ENCODE assay signal across 9 cellular contexts in the genomic region with DNA sequence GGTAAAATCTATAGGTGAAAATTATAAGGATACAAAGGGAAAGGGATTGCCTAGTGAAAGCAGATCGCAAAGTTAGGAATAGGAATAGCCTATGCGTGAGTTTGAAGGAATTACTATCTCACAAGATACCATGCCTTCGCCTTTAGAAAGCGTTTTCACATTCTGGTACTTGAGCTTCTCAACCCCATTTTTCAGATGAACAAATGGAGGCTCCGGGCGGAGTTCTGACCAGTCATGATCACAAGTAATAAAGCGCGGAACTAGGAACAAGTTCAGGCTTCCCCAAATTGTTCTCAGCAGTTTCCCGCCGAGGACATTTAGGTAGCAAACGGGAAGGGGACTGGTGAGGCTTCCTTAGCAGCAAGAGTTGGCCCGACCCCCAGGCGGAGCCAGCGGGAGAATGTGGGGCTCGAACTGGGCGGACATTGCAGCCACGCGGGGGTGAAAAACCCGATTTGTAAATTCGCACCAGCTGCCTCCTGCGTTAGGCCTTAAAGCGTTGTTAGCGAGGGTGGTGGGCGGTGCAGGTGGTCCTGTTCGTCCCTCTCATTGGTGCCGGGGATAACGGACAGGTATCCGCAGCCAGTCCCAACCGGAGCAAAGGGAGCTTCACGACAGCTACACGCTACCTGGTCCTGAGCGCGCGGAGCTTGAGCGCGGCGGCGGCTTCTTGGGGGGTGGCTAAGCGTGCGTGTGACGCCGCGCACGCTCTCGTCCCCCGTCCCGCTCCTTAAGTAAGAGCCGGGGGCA. TPM values are rescaled to one million over a fixed set of nuclear protein-coding genes. Genes with fewer than 3 reads are reported as not detected.
DNase-seq lines count a peak whose midpoint lies in the region; ATAC-seq and TF ChIP-seq lines count a peak whose summit lies in the region.
"Had no signal": no experiment of that assay in that cellular context is flagged by ENCODE, and none has a peak within 500 bp of the region (broad histone marks: within the 10 kb centered on the region; RNA-seq: fewer than 3 reads in every experiment).

No MANE protein-coding gene starts in this region.

- DNase-seq in EH (ENCODE audit: low read depth) (peak; percentile 86), lung microvascular endothelial cell (ENCODE audit: low read depth in 2 of 2) (peak; percentile 77 to 93), WERI-Rb-1 (no peak)
- DNase-seq in activated CD4-positive, alpha-beta memory T cell treated with anti-CD3 and anti-CD28 coated beads, Interleukin-2, amount 10 ng/mL, durations not matched to agents 7 days and 5 days: peak; percentile 67
- peak; percentile 55 for DNase-seq in effector CD4-positive, alpha-beta T cell
- DNase-seq in stimulated activated CD4-positive, alpha-beta T cell treated with anti-CD3 and anti-CD28 coated beads, Interleukin-4, amount 100 ng/mL, for 48 hours (ENCODE audit: low read depth in 2 of 2): peak; percentile 76 to 83

- H3K27ac ChIP-seq in WERI-Rb-1: no peak overlapping the region; the same call in 1 of the 2 replicates

- TF ChIP-seq CTCF in WERI-Rb-1 (IDR thresholded peaks at IDR 0.05; ENCODE audit: low read depth, low read length): no peak

- H3K36me3 Mint-ChIP-seq in activated CD4-positive, alpha-beta memory T cell treated with anti-CD3 and anti-CD28 coated beads, Interleukin-2, amount 10 ng/mL, durations not matched to agents 7 days and 5 days (ENCODE audit: low read depth): no peaks in the 10 kb centered on the region

- CTCF ChIA-PET in activated CD4-positive, alpha-beta memory T cell treated with anti-CD3 and anti-CD28 coated beads, Interleukin-2, amount 10 ng/mL, durations not matched to agents 7 days and 5 days (lab: Charles Lee): interaction anchor here (1.0 to 2.5 kb wide), 4 partner anchors 24 to 60 kb away, joined by 3 to 12 read pairs (median 8); partner anchors contain the start of gene TNFAIP8L2

- no peaks in the 10 kb centered on the region for H3K27me3 ChIP-seq in WERI-Rb-1 (ENCODE audit: insufficient read depth, low read depth, severe bottlenecking)

- H3K4me3 Mint-ChIP-seq in activated CD4-positive, alpha-beta memory T cell treated with anti-CD3 and anti-CD28 coated beads, Interleukin-2, amount 10 ng/mL, durations not matched to agents 7 days and 5 days: peak overlapping the region; percentile 38

- POLR2A ChIA-PET in activated CD4-positive, alpha-beta memory T cell treated with anti-CD3 and anti-CD28 coated beads, Interleukin-2, amount 10 ng/mL, durations not matched to agents 7 days and 5 days (lab: Charles Lee): interaction anchor here (0.7 to 1.9 kb wide), 7 partner anchors 11 to 151 kb away, joined by 3 to 7 read pairs (median 3); partner anchors contain the start of gene TNFAIP8L2

- H3K27ac Mint-ChIP-seq in activated CD4-positive, alpha-beta memory T cell treated with anti-CD3 and anti-CD28 coated beads, Interleukin-2, amount 10 ng/mL, durations not matched to agents 7 days and 5 days: no peak overlapping the region

- peaks cover 13% of the 10 kb centered on the region for H3K27me3 Mint-ChIP-seq in activated CD4-positive, alpha-beta memory T cell treated with anti-CD3 and anti-CD28 coated beads, Interleukin-2, amount 10 ng/mL, durations not matched to agents 7 days and 5 days

- peaks cover 11% of the 10 kb centered on the region for H3K4me1 Mint-ChIP-seq in activated CD4-positive, alpha-beta memory T cell treated with anti-CD3 and anti-CD28 coated beads, Interleukin-2, amount 10 ng/mL, durations not matched to agents 7 days and 5 days

- no peaks in the 10 kb centered on the region for H3K9me3 ChIP-seq in WERI-Rb-1 (ENCODE audit: severe bottlenecking)

- H3K36me3 ChIP-seq in WERI-Rb-1: peaks cover 50% of the 10 kb centered on the region

- H3K9me3 Mint-ChIP-seq in activated CD4-positive, alpha-beta memory T cell treated with anti-CD3 and anti-CD28 coated beads, Interleukin-2, amount 10 ng/mL, durations not matched to agents 7 days and 5 days: no peaks in the 10 kb centered on the region

- ATAC-seq in HG03039 (IDR thresholded peaks at IDR 0.05; ENCODE audit: unreplicated experiment): peak; percentile 64
- ATAC-seq in HG03139 (IDR thresholded peaks at IDR 0.05; ENCODE audit: unreplicated experiment): no peak

- H3K4me3 ChIP-seq in WERI-Rb-1 (ENCODE audit: low read depth, low read length): no peak overlapping the region

RNA-seq across cellular contexts. Expression of gene SEMA6C, which starts 15.4 kb away (rescaled TPM):
- 1 to 10 TPM; 1.8 to 2.3 TPM for total RNA-seq in activated CD4-positive, alpha-beta memory T cell treated with anti-CD3 and anti-CD28 coated beads, Interleukin-2, amount 10 ng/mL, durations not matched to agents 7 days and 5 days
- total RNA-seq in lung microvascular endothelial cell: 4.8 and 12.7 TPM in 2 replicates

RNA-seq across cellular contexts. Expression of gene TNFAIP8L2, which starts 25.4 kb away (rescaled TPM):
- 10 to 100 TPM; 31.2 to 32.0 TPM for total RNA-seq in activated CD4-positive, alpha-beta memory T cell treated with anti-CD3 and anti-CD28 coated beads, Interleukin-2, amount 10 ng/mL, durations not matched to agents 7 days and 5 days
- total RNA-seq in lung microvascular endothelial cell: 0.20 TPM in 1 of 2 replicates, not detected in the other
- total RNA-seq: M059J had no signal

RNA-seq across cellular contexts. Expression of gene LYSMD1, which starts 34.7 kb away (rescaled TPM):
- 1 to 10 TPM; 2.0 to 2.1 TPM for total RNA-seq in activated CD4-positive, alpha-beta memory T cell treated with anti-CD3 and anti-CD28 coated beads, Interleukin-2, amount 10 ng/mL, durations not matched to agents 7 days and 5 days
- 2.0 and 5.0 TPM in 2 replicates for total RNA-seq in lung microvascular endothelial cell

RNA-seq across cellular contexts. Expression of gene SCNM1, which starts 34.9 kb away (rescaled TPM):
- total RNA-seq in activated CD4-positive, alpha-beta memory T cell treated with anti-CD3 and anti-CD28 coated beads, Interleukin-2, amount 10 ng/mL, durations not matched to agents 7 days and 5 days: 10 to 100 TPM; 63.5 to 67.9 TPM
- total RNA-seq in lung microvascular endothelial cell: 16.3 and 26.8 TPM in 2 replicates

RNA-seq across cellular contexts. Expression of gene TMOD4, which starts 44.8 kb away (rescaled TPM):
- total RNA-seq in activated CD4-positive, alpha-beta memory T cell treated with anti-CD3 and anti-CD28 coated beads, Interleukin-2, amount 10 ng/mL, durations not matched to agents 7 days and 5 days: 1 to 10 TPM; 1.5 to 1.9 TPM
- total RNA-seq in lung microvascular endothelial cell: not detected in 2 replicates
- total RNA-seq: M059J had no signal

Comparison
In these comparisons a context has a peak if more than half of its experiments do, and no peak if none do; other contexts are left out.
1. RNA of gene TNFAIP8L2, which starts 25.4 kb away (total RNA-seq): 31.2 to 32.0 TPM in activated CD4-positive, alpha-beta memory T cell treated with anti-CD3 and anti-CD28 coated beads, Interleukin-2, amount 10 ng/mL, durations not matched to agents 7 days and 5 days; 0.20 TPM in lung microvascular endothelial cell; every median in the first group is over 10 times any median in the second.